ENCODE assay signal across 17 cellular contexts in the genomic region with DNA sequence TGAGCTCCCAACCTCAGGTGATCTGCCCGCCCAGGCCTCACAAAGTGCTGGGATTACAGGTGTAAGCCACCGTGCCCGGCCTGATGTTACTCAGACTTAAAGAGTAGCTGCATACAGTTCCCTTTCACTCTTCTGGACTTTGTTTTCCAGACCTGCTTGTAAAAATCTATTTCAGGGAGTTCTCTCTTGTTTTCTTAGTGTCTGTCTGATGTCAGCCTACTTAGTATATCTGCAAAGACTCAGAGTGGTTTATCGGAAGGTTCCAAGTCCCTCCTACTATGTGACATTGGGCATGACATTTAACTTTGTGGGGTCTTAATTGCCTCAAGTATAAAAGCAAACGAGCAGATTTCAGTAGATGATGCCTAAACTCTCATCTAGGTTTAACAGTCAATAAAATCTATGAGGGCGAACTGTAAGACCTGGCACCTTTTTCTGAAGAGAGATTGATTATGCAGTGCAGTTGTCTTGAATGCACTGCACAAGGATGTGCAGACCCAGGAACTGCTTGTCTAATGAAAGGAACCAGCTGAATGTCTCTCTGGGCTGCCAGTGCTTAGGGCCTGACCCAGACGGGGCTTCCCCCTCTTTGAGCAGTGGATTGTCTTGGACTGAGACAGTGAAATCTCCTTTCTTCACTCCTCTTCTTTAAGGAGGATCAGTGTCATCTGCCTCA.
DNase-seq lines count a peak whose midpoint lies in the region; ATAC-seq and TF ChIP-seq lines count a peak whose summit lies in the region.
"Had no signal": no experiment of that assay in that cellular context is flagged by ENCODE, and none has a peak within 500 bp of the region (broad histone marks: within the 10 kb centered on the region; RNA-seq: fewer than 3 reads in every experiment).

No MANE protein-coding gene starts in this region.

- H3K36me3 ChIP-seq in cardiac muscle cell = no peaks in the 10 kb centered on the region
- no peaks in the 10 kb centered on the region for H3K36me3 ChIP-seq in osteoblast (ENCODE audit: insufficient read depth, low read length)
- H3K36me3 ChIP-seq in HAP-1 (replicated peaks) = no peaks in the 10 kb centered on the region
- H3K36me3 ChIP-seq: MG63 had no signal

- H3K9me3 ChIP-seq in cardiac muscle cell (ENCODE audit: low read depth) (no peaks in the 10 kb centered on the region), right cardiac atrium (ENCODE audit: control insufficient read depth, low read length) (no peaks in the 10 kb centered on the region), osteoblast (ENCODE audit: low read depth, low read length) (no peaks in the 10 kb centered on the region), HAP-1 (peaks cover 4% of the 10 kb centered on the region; the same call in 1 of the 2 replicates)
- H3K9me3 ChIP-seq: MG63 had no signal

- H3K4me3 ChIP-seq in cardiac muscle cell = no peak overlapping the region
- H3K4me3 ChIP-seq in right cardiac atrium (ENCODE audit: low read length) = no peak overlapping the region
- no peak overlapping the region for H3K4me3 ChIP-seq in osteoblast (ENCODE audit: insufficient read depth, low read length)
- no peak overlapping the region for H3K4me3 ChIP-seq in HAP-1
- H3K4me3 ChIP-seq: MG63 had no signal

- H2AFZ ChIP-seq in osteoblast (ENCODE audit: low read length) = no peak overlapping the region

- no peak overlapping the region for H3K4me2 ChIP-seq in osteoblast (ENCODE audit: insufficient read depth, low read length)

- H4K20me1 ChIP-seq in osteoblast (ENCODE audit: insufficient read depth, low read length) = peaks cover 20% of the 10 kb centered on the region

- intact Hi-C loops in right cardiac atrium (cut with DNase I) = loop anchor here in 1 of 4 donors (10.0 kb wide), 1 partner anchor 322 kb away; no protein-coding TSS in a partner anchor
- intact Hi-C loops in left ventricle myocardium superior (cut with micrococcal nuclease) = no loop called here

- peak in 1 of 2 donors; percentile 13 for DNase-seq in cardiac muscle cell (ENCODE audit: low read depth in 1 of 2, low spot score in 1 of 2)
- no peak for DNase-seq in right cardiac atrium
- DNase-seq in left ventricle myocardium superior = no peak
- DNase-seq in osteoblast (ENCODE audit: insufficient read length, low spot score, missing footprints) = peak; percentile 19
- DNase-seq in HAP-1 (ENCODE audit: low spot score in 2 of 2) = no peak
- no peak for DNase-seq in NCI-H82 (lab: John Stamatoyannopoulos, UW)
- no peak for DNase-seq in NCI-H2107 (lab: John Stamatoyannopoulos, UW)
- DNase-seq: Calu3, KBM-7, MG63, NCI-H1105 treated with DMSO at 0.1 percent for 48 hours, NCI-H2029, NCI-H2227 treated with DMSO at 0.1 percent for 48 hours, NCI-H526 treated with DMSO at 0.1 percent for 48 hours, RPMI8226, SHP77 treated with DMSO at 0.1 percent for 48 hours had no signal

- no peak for ATAC-seq in right cardiac atrium
- ATAC-seq in left ventricle myocardium superior = peak; percentile 63
- ATAC-seq: HCT116 had no signal

- TF ChIP-seq CTCF in cardiac muscle cell (IDR thresholded peaks at IDR 0.05; ENCODE audit: low read depth, low read length) = no peak
- no peak for TF ChIP-seq CTCF in osteoblast (IDR thresholded peaks at IDR 0.05; ENCODE audit: extremely low read depth, low read depth, low read length)

- 75% methylated on average over 7 of the region's 7 CpGs for WGBS in right cardiac atrium

- peaks cover 7% of the 10 kb centered on the region for H3K79me2 ChIP-seq in osteoblast (ENCODE audit: insufficient read depth, low read length)

- H3K27ac ChIP-seq in cardiac muscle cell (peak overlapping the region; percentile 82), right cardiac atrium (ENCODE audit: low read length) (no peak overlapping the region), osteoblast (ENCODE audit: low read depth, low read length) (no peak overlapping the region)

- H3K4me1 ChIP-seq in cardiac muscle cell (ENCODE audit: low read depth) (peaks cover 36% of the 10 kb centered on the region), right cardiac atrium (ENCODE audit: control insufficient read depth, insufficient read depth, low read length) (peaks cover 7% of the 10 kb centered on the region), osteoblast (ENCODE audit: insufficient read depth, low read length) (no peaks in the 10 kb centered on the region), HAP-1 (no peaks in the 10 kb centered on the region)

- H3K27me3 ChIP-seq in cardiac muscle cell (no peaks in the 10 kb centered on the region), right cardiac atrium (ENCODE audit: control insufficient read depth, insufficient read depth) (no peaks in the 10 kb centered on the region), osteoblast (ENCODE audit: insufficient read depth, low read length) (no peaks in the 10 kb centered on the region), HAP-1 (ENCODE audit: low read depth) (no peaks in the 10 kb centered on the region)
- H3K27me3 ChIP-seq: MG63 had no signal

- in situ Hi-C loops in HAP-1 (cut with MboI; ENCODE audit: low sequenced_read_pairs) = no loop called here
